13 cellular contexts compared by ENCODE assay signal in genomic region chr17:69654981-69655581, GRCh38.
DNase-seq lines count a peak whose midpoint lies in the region; ATAC-seq and TF ChIP-seq lines count a peak whose summit lies in the region.
"Had no signal": no experiment of that assay in that cellular context is flagged by ENCODE, and none has a peak within 500 bp of the region (broad histone marks: within the 10 kb centered on the region; RNA-seq: fewer than 3 reads in every experiment).

No MANE protein-coding gene starts in this region.

- DNase-seq in A172 (ENCODE audit: low spot score) (peak; percentile 8), T1000 (lab: John Stamatoyannopoulos, UW) (peak; percentile 33), left ventricle myocardium superior (no peak), esophagus squamous epithelium (lab: John Stamatoyannopoulos, UW) (no peak), suprapubic skin (ENCODE audit: low spot score in 2 of 2) (no peak), coronary artery (ENCODE audit: low spot score) (no peak), NCI-H748 treated with DMSO at 0.1 percent for 48 hours (lab: John Stamatoyannopoulos, UW) (no peak)
- DNase-seq: activated CD4-positive, alpha-beta memory T cell treated with anti-CD3 and anti-CD28 coated beads for 36 hours; colonic mucosa; lower lobe of right lung; Peyer's patch had no signal

- TF ChIP-seq CTCF in HEK293 (tag by site-specific recombination; IDR thresholded peaks at IDR 0.05) (no peak), esophagus squamous epithelium (IDR thresholded peaks at IDR 0.05) (no peak), suprapubic skin (IDR thresholded peaks at IDR 0.05) (no peak), coronary artery (IDR thresholded peaks at IDR 0.05) (no peak)

- H3K36me3 ChIP-seq in HEK293 (ENCODE audit: control insufficient read depth in 2 of 2, insufficient read depth in 1 of 2, low read length in 2 of 2): no peaks in the 10 kb centered on the region
- no peaks in the 10 kb centered on the region for H3K36me3 ChIP-seq in esophagus squamous epithelium
- no peaks in the 10 kb centered on the region for H3K36me3 ChIP-seq in suprapubic skin
- H3K36me3 ChIP-seq: colonic mucosa, lower lobe of right lung, Peyer's patch had no signal

- no peak overlapping the region for H3K4me3 ChIP-seq in HEK293 (ENCODE audit: low read depth, low read length)
- no peak overlapping the region for H3K4me3 ChIP-seq in esophagus squamous epithelium
- no peak overlapping the region for H3K4me3 ChIP-seq in suprapubic skin
- H3K4me3 ChIP-seq in coronary artery: no peak overlapping the region
- H3K4me3 ChIP-seq: colonic mucosa, lower lobe of right lung, Peyer's patch had no signal

- H3K27me3 ChIP-seq in esophagus squamous epithelium (no peaks in the 10 kb centered on the region), suprapubic skin (no peaks in the 10 kb centered on the region)
- H3K27me3 ChIP-seq: colonic mucosa, Peyer's patch had no signal

- TF ChIP-seq POLR2A in esophagus squamous epithelium (IDR thresholded peaks at IDR 0.05) (no peak), suprapubic skin (IDR thresholded peaks at IDR 0.05) (no peak)

- POLR2A ChIA-PET in HEK293 (lab: Yijun Ruan, JAX): no interaction called here

- peak; percentile 77 for ATAC-seq in left ventricle myocardium superior

- H3K4me1 ChIP-seq in HEK293 (ENCODE audit: control insufficient read depth, insufficient read depth, low read length): peaks cover 10% of the 10 kb centered on the region; the same call in 1 of the 2 replicates
- H3K4me1 ChIP-seq in esophagus squamous epithelium: peaks cover 0 to 7% (median 0%) of the 10 kb centered on the region in 3 donors
- no peaks in the 10 kb centered on the region for H3K4me1 ChIP-seq in suprapubic skin
- H3K4me1 ChIP-seq: colonic mucosa, lower lobe of right lung, Peyer's patch had no signal

- CTCF ChIA-PET in HEK293 (lab: Yijun Ruan, JAX): interaction anchor here (0.6 to 2.4 kb wide), 2 partner anchors 48 to 131 kb away, joined by 3 to 9 read pairs; no protein-coding TSS in a partner anchor

- 21 to 38% methylated on average over 1 of the region's 1 CpG for WGBS in esophagus squamous epithelium, 2 donors
- WGBS in suprapubic skin: 52% methylated on average over 1 of the region's 1 CpG

- intact Hi-C loops in left ventricle myocardium superior (cut with micrococcal nuclease): no loop called here
- intact Hi-C loops in esophagus squamous epithelium (cut with DNase I): no loop called here

- TF ChIP-seq EP300 in suprapubic skin (IDR thresholded peaks at IDR 0.05): no peak

- H3K27ac ChIP-seq in HEK293 (ENCODE audit: extremely low read depth, low read depth, low read length): no peak overlapping the region
- H3K27ac ChIP-seq in esophagus squamous epithelium: no peak overlapping the region
- no peak overlapping the region for H3K27ac ChIP-seq in suprapubic skin
- H3K27ac ChIP-seq in coronary artery: no peak overlapping the region
- H3K27ac ChIP-seq: colonic mucosa, KMS-11, lower lobe of right lung, Peyer's patch had no signal

- H3K9me3 ChIP-seq in HEK293 (ENCODE audit: control insufficient read depth, insufficient read depth, low read depth, low read length) (no peaks in the 10 kb centered on the region), esophagus squamous epithelium (no peaks in the 10 kb centered on the region), suprapubic skin (no peaks in the 10 kb centered on the region)
- H3K9me3 ChIP-seq: colonic mucosa, lower lobe of right lung, Peyer's patch had no signal

TF ChIP-seq in HEK293, 187 proteins besides CTCF, POLR2A, EP300 and RAD21 (continues in another document):
- peak; percentile 58 for TF ChIP-seq ZNF366 (tag by site-specific recombination; conservative IDR thresholded peaks at IDR 0.05)
- TF ChIP-seq ZNF777 (tag by site-specific recombination; IDR thresholded peaks at IDR 0.05; ENCODE audit: borderline replicate concordance): no peak
- peak; percentile 15; the same call in 1 of the 2 replicates for TF ChIP-seq GLIS1 (tag by site-specific recombination; IDR thresholded peaks at IDR 0.05)
- TF ChIP-seq ZBTB6 (tag by site-specific recombination; IDR thresholded peaks at IDR 0.05): no peak
- TF ChIP-seq ZSCAN16 (tag by site-specific recombination; IDR thresholded peaks at IDR 0.05): no peak
- no peak for TF ChIP-seq TCF7L2 (IDR thresholded peaks at IDR 0.05; ENCODE audit: borderline replicate concordance, low read depth, low read length)
- TF ChIP-seq ZNF76 (tag by site-specific recombination; IDR thresholded peaks at IDR 0.05; ENCODE audit: borderline replicate concordance, low read depth): no peak
- TF ChIP-seq ZSCAN18 (tag by site-specific recombination; IDR thresholded peaks at IDR 0.05): no peak
- TF ChIP-seq ZNF394 (tag by site-specific recombination; IDR thresholded peaks at IDR 0.05; ENCODE audit: borderline replicate concordance): 0 out of 2 replicates have a peak, but pooled peaks have one; percentile 18
- no peak for TF ChIP-seq ZNF518A (tag by site-specific recombination; conservative IDR thresholded peaks at IDR 0.05; ENCODE audit: low read depth)
- TF ChIP-seq PRDM6 (tag by site-specific recombination; IDR thresholded peaks at IDR 0.05): peak; percentile 82
- no peak for TF ChIP-seq ZNF248 (tag by site-specific recombination; IDR thresholded peaks at IDR 0.05)
- peak; percentile 49; the same call in 1 of the 2 replicates for TF ChIP-seq ZXDB (tag by site-specific recombination; IDR thresholded peaks at IDR 0.05)
- TF ChIP-seq ZNF423 (tag by site-specific recombination; IDR thresholded peaks at IDR 0.05): no peak
- TF ChIP-seq ZBTB21 (tag by site-specific recombination; IDR thresholded peaks at IDR 0.05): no peak

Comparison
In these comparisons a context has a peak if more than half of its experiments do, and no peak if none do; other contexts are left out.
1. DNase-seq: peak in A172 (single experiment) and T1000 (single experiment); none in left ventricle myocardium superior (single experiment), esophagus squamous epithelium (single experiment), suprapubic skin (0 of 2), coronary artery (single experiment) and NCI-H748 treated with DMSO at 0.1 percent for 48 hours (single experiment).